In the genomic region with DNA sequence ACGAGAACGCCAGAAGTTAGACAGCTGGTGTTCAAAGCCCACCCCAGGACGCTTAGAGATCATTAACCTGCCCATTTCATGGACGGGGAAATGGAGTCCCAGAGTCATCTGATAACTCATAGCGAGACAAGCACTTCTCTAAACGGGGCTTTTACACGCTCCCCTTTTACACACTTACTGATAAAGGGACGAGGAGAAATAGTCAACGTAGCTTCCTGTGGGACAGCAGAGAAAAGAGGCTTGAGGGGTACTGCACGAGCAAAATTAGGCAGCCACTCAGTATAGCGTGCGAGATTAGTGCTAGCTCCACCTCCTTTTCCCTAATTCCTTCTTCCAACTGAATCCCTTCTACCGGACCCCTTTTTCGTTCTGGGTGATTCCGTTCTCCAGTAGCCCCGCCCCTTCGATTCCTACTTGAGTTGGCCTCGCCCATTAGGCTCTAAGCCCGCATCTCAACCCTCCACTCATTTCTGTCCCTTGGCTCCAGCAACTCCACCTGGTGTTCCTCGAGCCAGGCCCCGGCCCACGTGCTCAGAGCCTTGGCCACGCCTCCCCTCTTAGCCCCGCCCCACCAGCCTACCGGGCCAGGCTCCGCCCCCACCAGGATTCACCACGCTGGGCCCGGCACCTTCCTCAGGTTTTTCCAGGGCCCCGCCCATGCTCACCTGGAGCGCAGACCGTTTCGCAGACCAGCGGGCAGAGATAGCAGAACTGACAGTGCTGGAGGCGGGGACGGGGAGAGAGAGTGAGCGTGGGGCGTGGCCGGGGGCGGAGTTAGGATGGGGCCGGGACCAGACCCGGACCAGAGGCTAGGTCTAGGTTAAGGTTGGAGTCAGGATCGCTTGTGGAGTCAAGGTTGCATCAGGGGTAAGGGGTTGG, we compare ENCODE assay signal across 9 cellular contexts. TPM values are rescaled to one million over a fixed set of nuclear protein-coding genes. Genes with fewer than 3 reads are reported as not detected.
A peak's percentile ranks its signal among the peaks of the same experiment; 100 is the strongest.
DNase-seq lines count a peak whose midpoint lies in the region; ATAC-seq and TF ChIP-seq lines count a peak whose summit lies in the region.
"Had no signal": no experiment of that assay in that cellular context is flagged by ENCODE, and none has a peak within 500 bp of the region (broad histone marks: within the 10 kb centered on the region; RNA-seq: fewer than 3 reads in every experiment).

No MANE protein-coding gene starts in this region.

- H3K4me1 ChIP-seq in lung (ENCODE audit: control insufficient read depth in 2 of 2, insufficient read depth in 2 of 2, low read length in 2 of 2) (peaks cover 0 to 12% of the 10 kb centered on the region in 2 donors), upper lobe of right lung (peaks cover 15% of the 10 kb centered on the region)

- TF ChIP-seq CTCF in lung (IDR thresholded peaks at IDR 0.05; ENCODE audit: control extremely low read depth, extremely low read depth) (no peak), upper lobe of right lung (IDR thresholded peaks at IDR 0.05) (no peak), GM20000 (IDR thresholded peaks at IDR 0.05; ENCODE audit: extremely low read depth, missing control alignments) (no peak)

- H3K27me3 ChIP-seq in MG63 (no peaks in the 10 kb centered on the region), lung (ENCODE audit: control insufficient read depth, insufficient read depth) (no peaks in the 10 kb centered on the region), upper lobe of right lung (no peaks in the 10 kb centered on the region)

- intact Hi-C loops in upper lobe of right lung (cut with DNase I), result no loop called here

- H3K4me3 ChIP-seq in MG63 (peak overlapping the region; percentile 74), lung (no peak overlapping the region), upper lobe of right lung (no peak overlapping the region)

- H3K36me3 ChIP-seq in MG63 (no peaks in the 10 kb centered on the region), lung (ENCODE audit: control insufficient read depth in 2 of 2, insufficient read depth in 2 of 2, low read length in 2 of 2) (no peaks in the 10 kb centered on the region), upper lobe of right lung (no peaks in the 10 kb centered on the region)

- no peaks in the 10 kb centered on the region for H3K9me3 ChIP-seq in MG63
- peaks cover 0 to 2% of the 10 kb centered on the region in 2 donors for H3K9me3 ChIP-seq in lung (ENCODE audit: control insufficient read depth in 2 of 2, insufficient read depth in 1 of 2, low read length in 1 of 2)
- H3K9me3 ChIP-seq in upper lobe of right lung, result no peaks in the 10 kb centered on the region

- ATAC-seq in lung (ENCODE audit: insufficient read depth, low FRiP score) (peak; percentile 2), upper lobe of right lung (peak; percentile 65), HG03280 (IDR thresholded peaks at IDR 0.05; ENCODE audit: unreplicated experiment) (no peak)

- peak overlapping the region in 1 of 2 donors; percentile 92 for H3K27ac ChIP-seq in lung (ENCODE audit: low read depth in 1 of 2, low read length in 1 of 2)
- no peak overlapping the region for H3K27ac ChIP-seq in upper lobe of right lung

- DNase-seq in DMS79 (lab: John Stamatoyannopoulos, UW), result peak; percentile 79
- peak; percentile 39 for DNase-seq in MG63
- peak; percentile 97 for DNase-seq in SW480 (ENCODE audit: low spot score)
- peak; percentile 51 for DNase-seq in dermis blood vessel endothelial cell
- DNase-seq in lung (ENCODE audit: low spot score), result peak; percentile 87
- DNase-seq in upper lobe of right lung, result peak; percentile 92
- no peak for DNase-seq in GM20000 (ENCODE audit: low spot score)

- WGBS in lung, 2 donors, result 9 to 10% methylated on average over 42 of the region's 42 CpGs

RNA-seq across cellular contexts. Expression of a gene that starts 3.6 kb away (rescaled TPM):
- total RNA-seq in MG63 (2014; rRNA removed; shearing (Covaris generic); ENCODE audit: low replicate concordance), result not detected in 2 replicates
- not detected in 2 replicates for total RNA-seq in dermis blood vessel endothelial cell
- 1 to 10 TPM in 1 of 2 donors, under 1 TPM in 1; 0.18 to 5.7 TPM for total RNA-seq in lung
- polyA plus RNA-seq in lung, result 1 to 10 TPM in 1 of 2 donors, under 1 TPM in 1; 0.14 to 2.0 TPM
- total RNA-seq in upper lobe of right lung, result 2.2 TPM
- total RNA-seq: T-helper 1 cell treated with Interleukin-12 subunit alpha and Interleukin-12 subunit beta and Interleukin-4 antibody, amounts not matched to agents 30 ng/mL and 1 ng/mL, for 36 hours had no signal

RNA-seq across cellular contexts. Expression of a gene that starts 6.0 kb away (rescaled TPM):
- total RNA-seq in MG63 (2014; rRNA removed; shearing (Covaris generic); ENCODE audit: low replicate concordance), result 7.9 and 8.4 TPM in 2 replicates
- total RNA-seq in dermis blood vessel endothelial cell (20.9 and 25.7 TPM in 2 replicates), lung (10 to 100 TPM; 19.8 to 70.1 TPM), upper lobe of right lung (44.3 TPM)
- polyA plus RNA-seq in lung, result 10 to 100 TPM; 15.6 to 24.9 TPM

RNA-seq across cellular contexts. Expression of a gene that starts 32.2 kb away (rescaled TPM):
- total RNA-seq in MG63 (2014; rRNA removed; shearing (Covaris generic); ENCODE audit: low replicate concordance), result 3.4 and 21.4 TPM in 2 replicates
- total RNA-seq in dermis blood vessel endothelial cell, result 4.0 and 12.9 TPM in 2 replicates
- total RNA-seq in lung, result 1 to 10 TPM; 3.0 to 8.4 TPM
- polyA plus RNA-seq in lung, result 10 to 100 TPM in 1 of 2 donors, 1 to 10 TPM in 1; 8.8 to 10.6 TPM
- 10.7 TPM for total RNA-seq in upper lobe of right lung

RNA-seq across cellular contexts. Expression of a gene that starts 32.6 kb away (rescaled TPM):
- total RNA-seq in MG63 (2014; rRNA removed; shearing (Covaris generic); ENCODE audit: low replicate concordance), result 3.7 and 4.6 TPM in 2 replicates
- total RNA-seq in dermis blood vessel endothelial cell (0.65 and 1.4 TPM in 2 replicates), lung (1 to 10 TPM in 1 of 2 donors, not detected in 1; 1.9 TPM), upper lobe of right lung (1.5 TPM)
- 1 to 10 TPM; 3.1 to 4.3 TPM for polyA plus RNA-seq in lung

RNA-seq across cellular contexts. Expression of a gene that starts 37.4 kb away (rescaled TPM):
- 12.3 and 20.4 TPM in 2 replicates for total RNA-seq in MG63 (2014; rRNA removed; shearing (Covaris generic); ENCODE audit: low replicate concordance)
- total RNA-seq in dermis blood vessel endothelial cell, result 0.56 and 0.68 TPM in 2 replicates
- 1 to 10 TPM; 6.6 to 7.8 TPM for total RNA-seq in lung
- 10 to 100 TPM in 1 of 2 donors, 1 to 10 TPM in 1; 6.4 to 12.4 TPM for polyA plus RNA-seq in lung
- 12.2 TPM for total RNA-seq in upper lobe of right lung
